19 cellular contexts compared by ENCODE assay signal in the genomic region with DNA sequence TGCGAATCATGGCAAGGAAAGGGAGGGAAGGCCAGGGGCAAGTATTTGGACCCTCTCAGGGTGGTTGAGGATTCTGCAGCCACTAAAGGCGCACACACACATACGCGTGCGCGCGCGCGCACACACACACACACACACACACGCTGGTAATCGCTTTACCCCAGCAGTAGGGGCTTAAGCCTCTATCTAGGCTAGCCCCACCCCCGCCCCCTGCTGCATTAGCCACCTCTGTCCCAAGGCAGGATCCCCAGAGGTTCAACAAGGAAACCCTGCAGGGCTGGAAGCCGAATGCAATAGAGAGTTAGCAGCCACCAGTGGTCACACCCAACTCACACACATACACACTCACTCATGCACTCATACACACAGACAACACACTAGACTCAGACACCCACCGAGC. TPM values are rescaled to one million over a fixed set of nuclear protein-coding genes. Genes with fewer than 3 reads are reported as not detected.
DNase-seq lines count a peak whose midpoint lies in the region; ATAC-seq and TF ChIP-seq lines count a peak whose summit lies in the region.
"Had no signal": no experiment of that assay in that cellular context is flagged by ENCODE, and none has a peak within 500 bp of the region (broad histone marks: within the 10 kb centered on the region; RNA-seq: fewer than 3 reads in every experiment).

No MANE protein-coding gene starts in this region.

- H3K9me3 Mint-ChIP-seq in activated T-helper 17 cell treated with anti-CD3 and anti-CD28 coated beads, Interleukin-2, amount 50 U/mL, for 72 hours = no peaks in the 10 kb centered on the region
- H3K9me3 Mint-ChIP-seq in T-helper 2 cell treated with Interferon-gamma antibody and Interleukin-4, amounts not matched to agents 5 μg/mL and 100 μg/mL, for 36 hours = no peaks in the 10 kb centered on the region
- H3K9me3 Mint-ChIP-seq: activated naive CD4-positive, alpha-beta T cell treated with anti-CD3 and anti-CD28 coated beads for 36 hours; CD4-positive, CD25-positive, alpha-beta regulatory T cell; neural crest cell; stimulated activated naive CD8-positive, alpha-beta T cell treated with anti-CD3 and anti-CD28 coated beads, Interleukin-15, amount 100 ng/mL, for 72 hours; type B pancreatic cell had no signal

- no peak overlapping the region for H2AFZ ChIP-seq in fibroblast of lung (ENCODE audit: low read length)

- ATAC-seq in Right ventricle myocardium inferior (no peak), heart right ventricle (no peak)
- no peak for ATAC-seq in activated T-helper 17 cell treated with anti-CD3 and anti-CD28 coated beads, Interleukin-2, amount 50 U/mL, for 72 hours (replicated peaks)
- ATAC-seq: stimulated activated naive CD8-positive, alpha-beta T cell treated with anti-CD3 and anti-CD28 coated beads, Interleukin-15, amount 100 ng/mL, for 72 hours had no signal

- H3K4me1 Mint-ChIP-seq in activated T-helper 17 cell treated with anti-CD3 and anti-CD28 coated beads, Interleukin-2, amount 50 U/mL, for 72 hours = peaks cover 3% of the 10 kb centered on the region
- H3K4me1 Mint-ChIP-seq in T-helper 2 cell treated with Interferon-gamma antibody and Interleukin-4, amounts not matched to agents 5 μg/mL and 100 μg/mL, for 36 hours (ENCODE audit: low read depth) = peaks cover 3% of the 10 kb centered on the region
- H3K4me1 Mint-ChIP-seq: neural crest cell had no signal

- H3K36me3 Mint-ChIP-seq in activated T-helper 17 cell treated with anti-CD3 and anti-CD28 coated beads, Interleukin-2, amount 50 U/mL, for 72 hours (ENCODE audit: low read depth) = peaks cover 30% of the 10 kb centered on the region
- H3K36me3 Mint-ChIP-seq in T-helper 2 cell treated with Interferon-gamma antibody and Interleukin-4, amounts not matched to agents 5 μg/mL and 100 μg/mL, for 36 hours (ENCODE audit: low read depth) = peaks cover 7% of the 10 kb centered on the region
- H3K36me3 Mint-ChIP-seq: type B pancreatic cell had no signal

- H3K27me3 ChIP-seq in heart right ventricle (peaks cover 5 to 67% (median 27%) of the 10 kb centered on the region in 7 donors), fibroblast of lung (ENCODE audit: control insufficient read depth, insufficient read depth, low read length) (peaks cover 4% of the 10 kb centered on the region)
- H3K27me3 ChIP-seq: body of pancreas, right atrium auricular region had no signal

- H3K4me2 ChIP-seq in fibroblast of lung (ENCODE audit: extremely low read depth, insufficient read depth, low read length) = peak overlapping the region; percentile 40

- 54 to 71% methylated on average over 14 of the region's 14 CpGs for WGBS in heart right ventricle, 2 donors

- H3K36me3 ChIP-seq in heart right ventricle (peaks cover 0 to 4% (median 0%) of the 10 kb centered on the region in 9 donors), fibroblast of lung (ENCODE audit: control insufficient read depth, insufficient read depth, low read length) (no peaks in the 10 kb centered on the region)
- H3K36me3 ChIP-seq: right atrium auricular region had no signal

- H3K4me1 ChIP-seq in heart right ventricle (peaks cover 0 to 5% (median 0%) of the 10 kb centered on the region in 9 donors), fibroblast of lung (ENCODE audit: control insufficient read depth, extremely low read depth, insufficient read depth, low read length) (peaks cover 18% of the 10 kb centered on the region)
- H3K4me1 ChIP-seq: right atrium auricular region had no signal

- intact Hi-C loops in Right ventricle myocardium inferior (cut with DNase I) (loop anchor here (5.0 kb wide), 1 partner anchor 194 kb away; no protein-coding TSS in a partner anchor), heart right ventricle (cut with DNase I) (loop anchor here in 7 of 10 donors (2.0 to 10.0 kb wide), 5 partner anchors 139 to 194 kb away; no protein-coding TSS in a partner anchor)

- peak overlapping the region; percentile 29 for H3K27ac Mint-ChIP-seq in activated T-helper 17 cell treated with anti-CD3 and anti-CD28 coated beads, Interleukin-2, amount 50 U/mL, for 72 hours
- H3K27ac Mint-ChIP-seq in T-helper 2 cell treated with Interferon-gamma antibody and Interleukin-4, amounts not matched to agents 5 μg/mL and 100 μg/mL, for 36 hours = no peak overlapping the region
- H3K27ac Mint-ChIP-seq: activated naive CD4-positive, alpha-beta T cell treated with anti-CD3 and anti-CD28 coated beads for 36 hours; stimulated activated naive CD8-positive, alpha-beta T cell treated with anti-CD3 and anti-CD28 coated beads, Interleukin-15, amount 100 ng/mL, for 72 hours had no signal

- H3K27me3 Mint-ChIP-seq in activated T-helper 17 cell treated with anti-CD3 and anti-CD28 coated beads, Interleukin-2, amount 50 U/mL, for 72 hours = no peaks in the 10 kb centered on the region
- no peaks in the 10 kb centered on the region for H3K27me3 Mint-ChIP-seq in T-helper 2 cell treated with Interferon-gamma antibody and Interleukin-4, amounts not matched to agents 5 μg/mL and 100 μg/mL, for 36 hours (ENCODE audit: low read depth)
- H3K27me3 Mint-ChIP-seq: CD4-positive, CD25-positive, alpha-beta regulatory T cell; stimulated activated naive CD8-positive, alpha-beta T cell treated with anti-CD3 and anti-CD28 coated beads, Interleukin-15, amount 100 ng/mL, for 72 hours had no signal

- no peaks in the 10 kb centered on the region for H4K20me1 ChIP-seq in fibroblast of lung (ENCODE audit: control insufficient read depth, extremely low read depth, insufficient read depth, low read length)

- no peak overlapping the region for H3K4me3 ChIP-seq in heart right ventricle
- no peak overlapping the region for H3K4me3 ChIP-seq in fibroblast of lung (replicated peaks in 1 of 4; ENCODE audit: control extremely low read depth in 1 of 4, insufficient read depth in 1 of 4, low read depth in 3 of 4, low read length in 4 of 4)
- H3K4me3 ChIP-seq: body of pancreas, right atrium auricular region had no signal

- peaks cover 0 to 9% (median 0%) of the 10 kb centered on the region in 11 donors for H3K9me3 ChIP-seq in heart right ventricle
- H3K9me3 ChIP-seq in fibroblast of lung (ENCODE audit: control insufficient read depth, insufficient read depth, low read depth, low read length) = no peaks in the 10 kb centered on the region
- H3K9me3 ChIP-seq: body of pancreas had no signal

- TF ChIP-seq CTCF in heart right ventricle (IDR thresholded peaks at IDR 0.05) = no peak
- no peak for TF ChIP-seq CTCF in fibroblast of lung (conservative IDR thresholded peaks at IDR 0.05 in 1 of 2, IDR thresholded peaks at IDR 0.05 in 1 of 2; ENCODE audit: low read depth in 1 of 2, low read length in 2 of 2)

- no peak overlapping the region for H3K4me3 Mint-ChIP-seq in activated T-helper 17 cell treated with anti-CD3 and anti-CD28 coated beads, Interleukin-2, amount 50 U/mL, for 72 hours
- H3K4me3 Mint-ChIP-seq in T-helper 2 cell treated with Interferon-gamma antibody and Interleukin-4, amounts not matched to agents 5 μg/mL and 100 μg/mL, for 36 hours = no peak overlapping the region
- H3K4me3 Mint-ChIP-seq: activated naive CD4-positive, alpha-beta T cell treated with anti-CD3 and anti-CD28 coated beads for 36 hours; CD4-positive, CD25-positive, alpha-beta regulatory T cell; neural crest cell; stimulated activated naive CD8-positive, alpha-beta T cell treated with anti-CD3 and anti-CD28 coated beads, Interleukin-15, amount 100 ng/mL, for 72 hours; type B pancreatic cell had no signal

- H3K79me2 ChIP-seq in fibroblast of lung (ENCODE audit: control insufficient read depth, insufficient read depth, low read length) = no peaks in the 10 kb centered on the region

- no peak overlapping the region for H3K27ac ChIP-seq in heart right ventricle
- no peak overlapping the region for H3K27ac ChIP-seq in fibroblast of lung (ENCODE audit: insufficient read depth, low read length)
- H3K27ac ChIP-seq: body of pancreas, right atrium auricular region had no signal

- DNase-seq in Right ventricle myocardium inferior (ENCODE audit: missing footprints) = peak; percentile 22
- DNase-seq in heart right ventricle = no peak
- DNase-seq in fibroblast of lung (ENCODE audit: low read depth in 2 of 2) = peak; percentile 21 to 25
- no peak for DNase-seq in T-helper 2 cell treated with Interferon-gamma antibody and Interleukin-4, amounts not matched to agents 5 μg/mL and 100 μg/mL, for 36 hours (ENCODE audit: low spot score)
- DNase-seq in NCI-H748 (lab: John Stamatoyannopoulos, UW; ENCODE audit: unreplicated experiment) = no peak
- no peak for DNase-seq in SHP77 treated with DMSO at 0.1 percent for 48 hours (lab: John Stamatoyannopoulos, UW)
- no peak for DNase-seq in H4 (ENCODE audit: low spot score)
- DNase-seq: activated naive CD4-positive, alpha-beta T cell treated with anti-CD3 and anti-CD28 coated beads for 36 hours; body of pancreas; CD4-positive, CD25-positive, alpha-beta regulatory T cell; MM.1S; NCI-H1694; NCI-H510A treated with DMSO at 0.1 percent for 48 hours; stimulated activated naive CD8-positive, alpha-beta T cell treated with anti-CD3 and anti-CD28 coated beads, Interleukin-15, amount 100 ng/mL, for 72 hours had no signal

- no peak overlapping the region for H3K9ac ChIP-seq in fibroblast of lung (ENCODE audit: insufficient read depth, low read length)

RNA-seq across cellular contexts. Expression of gene ELFN2, which starts 28.6 kb away (rescaled TPM):
- total RNA-seq in Right ventricle myocardium inferior = 0.22 TPM
- under 1 TPM in 6 of 10 donors, not detected in 4; 0.04 to 0.21 (median 0.05) TPM for total RNA-seq in heart right ventricle
- polyA plus RNA-seq in heart right ventricle = under 1 TPM; under 0.01 to 0.01 TPM
- 1 to 10 TPM in 1 of 2 donors, under 1 TPM in 1; 0.24 to 2.2 TPM for total RNA-seq in activated T-helper 17 cell treated with anti-CD3 and anti-CD28 coated beads, Interleukin-2, amount 50 U/mL, for 72 hours
- under 0.01 TPM in 2 replicates for total RNA-seq in fibroblast of lung
- 0.02 and 0.10 TPM in 2 replicates for polyA plus RNA-seq in fibroblast of lung
- 0.14 and 0.44 TPM in 2 replicates for polyA plus RNA-seq in fibroblast of lung (2012)
- 0.52 and 0.67 TPM in 2 replicates for polyA minus RNA-seq in fibroblast of lung (ENCODE audit: low replicate concordance)
- 0.29 and 0.41 TPM in 2 replicates for total RNA-seq in H4 (2014; rRNA removed; shearing (Covaris generic))
- total RNA-seq: HepG2, right atrium auricular region had no signal
- polyA plus RNA-seq: CD4-positive, CD25-positive, alpha-beta regulatory T cell had no signal

RNA-seq across cellular contexts. Expression of gene MFNG, which starts 30.3 kb away (rescaled TPM):
- 14.4 TPM for total RNA-seq in Right ventricle myocardium inferior
- total RNA-seq in heart right ventricle = 10 to 100 TPM in 4 of 10 donors, 1 to 10 TPM in 6; 5.1 to 19.4 (median 8.5) TPM
- 10 to 100 TPM in 1 of 2 donors, 1 to 10 TPM in 1; 8.9 to 15.8 TPM for polyA plus RNA-seq in heart right ventricle
- total RNA-seq in activated T-helper 17 cell treated with anti-CD3 and anti-CD28 coated beads, Interleukin-2, amount 50 U/mL, for 72 hours = 100 to 1,000 TPM; 170 to 245 TPM
- total RNA-seq in fibroblast of lung = under 0.01 TPM in 1 of 2 replicates, not detected in the other
- polyA plus RNA-seq in fibroblast of lung = 0.15 TPM in 1 of 2 replicates, not detected in the other
- polyA plus RNA-seq in fibroblast of lung (2012) = not detected in 2 replicates
- not detected in 2 replicates for polyA minus RNA-seq in fibroblast of lung (ENCODE audit: low replicate concordance)
- 0.08 TPM in 1 of 2 replicates, not detected in the other for total RNA-seq in H4 (2014; rRNA removed; shearing (Covaris generic))

Comparison
In these comparisons a context has a peak if more than half of its experiments do, and no peak if none do; other contexts are left out.
1. DNase-seq: peak in Right ventricle myocardium inferior (single experiment) and fibroblast of lung (2 of 2); none in heart right ventricle (0 of 2), T-helper 2 cell treated with Interferon-gamma antibody and Interleukin-4, amounts not matched to agents 5 μg/mL and 100 μg/mL, for 36 hours (single experiment), NCI-H748 (single experiment), SHP77 treated with DMSO at 0.1 percent for 48 hours (single experiment) and H4 (single experiment).
2. RNA of gene MFNG, which starts 30.3 kb away (total RNA-seq): 170 to 245 TPM in activated T-helper 17 cell treated with anti-CD3 and anti-CD28 coated beads, Interleukin-2, amount 50 U/mL, for 72 hours; 14.4 TPM in Right ventricle myocardium inferior (single experiment), 5.1 to 19.4 TPM in heart right ventricle, 0.08 TPM in H4 and under 0.01 TPM in fibroblast of lung; every median in the first group is over 4 times any median in the second.